In the genomic region with DNA sequence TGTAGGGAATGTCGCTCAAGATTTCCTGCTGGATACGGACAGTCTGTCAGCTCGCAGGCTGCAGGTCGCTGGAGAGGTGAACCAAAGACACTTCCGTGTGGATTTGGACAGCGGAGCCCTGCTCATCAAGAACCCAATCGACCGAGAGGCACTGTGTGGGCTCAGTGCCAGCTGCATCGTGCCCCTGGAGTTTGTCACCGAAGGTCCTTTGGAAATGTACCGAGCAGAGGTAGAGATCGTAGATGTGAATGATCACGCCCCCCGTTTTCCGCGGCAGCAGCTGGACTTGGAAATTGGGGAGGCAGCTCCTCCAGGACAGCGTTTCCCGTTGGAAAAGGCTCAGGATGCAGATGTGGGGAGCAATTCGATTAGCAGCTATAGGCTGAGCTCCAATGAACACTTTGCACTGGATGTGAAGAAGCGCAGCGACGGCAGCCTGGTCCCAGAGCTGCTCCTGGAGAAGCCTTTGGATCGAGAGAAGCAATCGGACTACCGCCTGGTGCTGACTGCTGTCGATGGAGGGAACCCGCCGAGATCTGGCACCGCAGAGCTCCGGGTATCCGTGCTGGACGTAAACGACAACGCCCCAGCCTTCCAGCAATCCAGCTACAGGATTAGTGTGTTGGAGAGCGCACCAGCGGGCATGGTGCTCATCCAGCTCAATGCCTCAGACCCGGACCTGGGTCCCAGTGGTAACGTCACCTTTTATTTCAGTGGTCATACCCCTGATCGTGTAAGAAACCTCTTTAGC, we compare ENCODE assay signal across 11 cellular contexts. TPM values are rescaled to one million over a fixed set of nuclear protein-coding genes. Genes with fewer than 3 reads are reported as not detected.
A peak's percentile ranks its signal among the peaks of the same experiment; 100 is the strongest.
DNase-seq lines count a peak whose midpoint lies in the region; ATAC-seq and TF ChIP-seq lines count a peak whose summit lies in the region.
"Had no signal": no experiment of that assay in that cellular context is flagged by ENCODE, and none has a peak within 500 bp of the region (broad histone marks: within the 10 kb centered on the region; RNA-seq: fewer than 3 reads in every experiment).

No MANE protein-coding gene starts in this region.

- H3K27me3 ChIP-seq in RWPE2 (ENCODE audit: insufficient read depth, poor library complexity, severe bottlenecking) (no peaks in the 10 kb centered on the region), left ventricle myocardium inferior (ENCODE audit: low read depth) (no peaks in the 10 kb centered on the region), psoas muscle (ENCODE audit: insufficient read depth in 3 of 3, low read length in 2 of 3) (peaks cover 0 to 12% (median 3%) of the 10 kb centered on the region in 3 donors)

- H3K27ac ChIP-seq in RWPE2 (ENCODE audit: poor library complexity, severe bottlenecking) (no peak overlapping the region), left ventricle myocardium inferior (replicated peaks) (peak overlapping the region; percentile 31), psoas muscle (no peak overlapping the region)

- no peak overlapping the region for H3K4me3 Mint-ChIP-seq in stimulated activated memory B cell treated with anti-CD40 and anti-IgM and Interleukin-4, amounts not matched to agents 10 μg/mL and 1 μg/mL and 100 μg/mL, for 72 hours
- H3K4me3 Mint-ChIP-seq: activated naive CD4-positive, alpha-beta T cell treated with anti-CD3 and anti-CD28 coated beads, Interleukin-2, amount 10 ng/mL, durations not matched to agents 7 days and 5 days had no signal

- H3K36me3 ChIP-seq in RWPE2 (ENCODE audit: low read depth) (no peaks in the 10 kb centered on the region; the same call in 1 of the 2 replicates), left ventricle myocardium inferior (peaks cover 9% of the 10 kb centered on the region), psoas muscle (ENCODE audit: insufficient read depth in 1 of 2, low read depth in 1 of 2) (peaks cover 0 to 9% of the 10 kb centered on the region in 2 donors)

- peaks cover 88% of the 10 kb centered on the region for H3K27me3 Mint-ChIP-seq in stimulated activated memory B cell treated with anti-CD40 and anti-IgM and Interleukin-4, amounts not matched to agents 10 μg/mL and 1 μg/mL and 100 μg/mL, for 72 hours

- 36 to 50% (median 37%) methylated on average over 39 of the region's 39 CpGs for WGBS in psoas muscle, 3 donors

- H3K4me1 Mint-ChIP-seq in stimulated activated memory B cell treated with anti-CD40 and anti-IgM and Interleukin-4, amounts not matched to agents 10 μg/mL and 1 μg/mL and 100 μg/mL, for 72 hours, result peaks cover 16% of the 10 kb centered on the region
- H3K4me1 Mint-ChIP-seq: activated naive CD4-positive, alpha-beta T cell treated with anti-CD3 and anti-CD28 coated beads, Interleukin-2, amount 10 ng/mL, durations not matched to agents 7 days and 5 days had no signal

- H3K9me3 ChIP-seq in RWPE2 (ENCODE audit: severe bottlenecking) (no peaks in the 10 kb centered on the region), left ventricle myocardium inferior (replicated peaks) (no peaks in the 10 kb centered on the region), psoas muscle (no peaks in the 10 kb centered on the region)

- ATAC-seq in RWPE2 (ENCODE audit: low read depth) (no peak), psoas muscle (peak in 1 of 4 donors; percentile 25)
- ATAC-seq in stimulated activated memory B cell treated with anti-CD40 and anti-IgM and Interleukin-4, amounts not matched to agents 10 μg/mL and 1 μg/mL and 100 μg/mL, for 72 hours, result no peak

- H3K27ac Mint-ChIP-seq in stimulated activated memory B cell treated with anti-CD40 and anti-IgM and Interleukin-4, amounts not matched to agents 10 μg/mL and 1 μg/mL and 100 μg/mL, for 72 hours, result no peak overlapping the region
- H3K27ac Mint-ChIP-seq: activated naive CD4-positive, alpha-beta T cell treated with anti-CD3 and anti-CD28 coated beads, Interleukin-2, amount 10 ng/mL, durations not matched to agents 7 days and 5 days had no signal

- peak; percentile 19 for DNase-seq in DMS79 treated with DMSO at 0.1 percent for 48 hours (lab: John Stamatoyannopoulos, UW)
- DNase-seq in DMS79 (lab: John Stamatoyannopoulos, UW), result no peak
- DNase-seq in RWPE2 (ENCODE audit: low spot score), result no peak
- no peak for DNase-seq in left ventricle myocardium inferior
- DNase-seq in psoas muscle, result peak in 1 of 2 donors; percentile 21
- DNase-seq in epidermal melanocyte (ENCODE audit: insufficient read length, low spot score), result no peak
- no peak for DNase-seq in NCI-H526 treated with DMSO at 0.1 percent for 48 hours (lab: John Stamatoyannopoulos, UW)
- DNase-seq: 8988T; activated naive CD4-positive, alpha-beta T cell treated with anti-CD3 and anti-CD28 coated beads, Interleukin-2, amount 10 ng/mL, durations not matched to agents 7 days and 5 days had no signal

- no peaks in the 10 kb centered on the region for H3K9me3 Mint-ChIP-seq in stimulated activated memory B cell treated with anti-CD40 and anti-IgM and Interleukin-4, amounts not matched to agents 10 μg/mL and 1 μg/mL and 100 μg/mL, for 72 hours
- H3K9me3 Mint-ChIP-seq: activated naive CD4-positive, alpha-beta T cell treated with anti-CD3 and anti-CD28 coated beads, Interleukin-2, amount 10 ng/mL, durations not matched to agents 7 days and 5 days had no signal

- H3K4me1 ChIP-seq in RWPE2 (ENCODE audit: insufficient read depth, poor library complexity, severe bottlenecking) (peaks cover 24% of the 10 kb centered on the region), left ventricle myocardium inferior (peaks cover 81% of the 10 kb centered on the region), psoas muscle (peaks cover 15% of the 10 kb centered on the region)

- H3K4me3 ChIP-seq in RWPE2 (ENCODE audit: severe bottlenecking) (peak overlapping the region; percentile 8), left ventricle myocardium inferior (peak overlapping the region; percentile 60), psoas muscle (peak overlapping the region; percentile 57)

- intact Hi-C loops in left ventricle myocardium inferior (cut with micrococcal nuclease) (no loop called here), psoas muscle (cut with DNase I) (no loop called here)

- TF ChIP-seq CTCF in RWPE2 (IDR thresholded peaks at IDR 0.05; ENCODE audit: poor library complexity, severe bottlenecking) (no peak), left ventricle myocardium inferior (IDR thresholded peaks at IDR 0.05; ENCODE audit: borderline replicate concordance) (no peak), psoas muscle (IDR thresholded peaks at IDR 0.05) (no peak)

- H3K36me3 Mint-ChIP-seq in stimulated activated memory B cell treated with anti-CD40 and anti-IgM and Interleukin-4, amounts not matched to agents 10 μg/mL and 1 μg/mL and 100 μg/mL, for 72 hours, result no peaks in the 10 kb centered on the region
- H3K36me3 Mint-ChIP-seq: activated naive CD4-positive, alpha-beta T cell treated with anti-CD3 and anti-CD28 coated beads, Interleukin-2, amount 10 ng/mL, durations not matched to agents 7 days and 5 days had no signal

RNA-seq across cellular contexts. Expression of gene PCDHGC4, which starts 0.7 kb away (rescaled TPM):
- total RNA-seq in left ventricle myocardium inferior, result 1.8 TPM
- 1 to 10 TPM in 1 of 4 donors, under 1 TPM in 3; 0.36 to 1.2 (median 0.65) TPM for total RNA-seq in psoas muscle
- polyA plus RNA-seq in psoas muscle, result under 1 TPM in 2 of 3 donors, not detected in 1; 0.06 to 0.18 TPM
- total RNA-seq: T-helper 1 cell treated with Interleukin-12 subunit alpha and Interleukin-12 subunit beta and Interleukin-4 antibody, amounts not matched to agents 30 ng/mL and 1 ng/mL, for 36 hours had no signal

RNA-seq across cellular contexts. Expression of gene PCDHGC5, which starts 3.4 kb away (rescaled TPM):
- 2.9 TPM for total RNA-seq in left ventricle myocardium inferior
- total RNA-seq in psoas muscle, result 1 to 10 TPM in 1 of 4 donors, under 1 TPM in 3; 0.49 to 1.2 (median 0.65) TPM
- under 1 TPM in 2 of 3 donors, not detected in 1; 0.08 to 0.95 TPM for polyA plus RNA-seq in psoas muscle
- total RNA-seq: T-helper 1 cell treated with Interleukin-12 subunit alpha and Interleukin-12 subunit beta and Interleukin-4 antibody, amounts not matched to agents 30 ng/mL and 1 ng/mL, for 36 hours had no signal

RNA-seq across cellular contexts. Expression of gene PCDHGC3, which starts 9.7 kb away (rescaled TPM):
- total RNA-seq in left ventricle myocardium inferior (15.6 TPM), psoas muscle (10 to 100 TPM in 3 of 4 donors, 1 to 10 TPM in 1; 7.3 to 25.2 (median 14.2) TPM)
- 10 to 100 TPM in 1 of 3 donors, 1 to 10 TPM in 2; 8.6 to 22.3 (median 9.0) TPM for polyA plus RNA-seq in psoas muscle
- total RNA-seq: T-helper 1 cell treated with Interleukin-12 subunit alpha and Interleukin-12 subunit beta and Interleukin-4 antibody, amounts not matched to agents 30 ng/mL and 1 ng/mL, for 36 hours had no signal

RNA-seq across cellular contexts. Expression of gene PCDHGA12, which starts 55.2 kb away (rescaled TPM):
- total RNA-seq in left ventricle myocardium inferior, result 4.8 TPM
- 1 to 10 TPM; 2.6 to 6.9 (median 3.6) TPM for total RNA-seq in psoas muscle
- under 1 TPM; 0.38 to 0.56 (median 0.39) TPM for polyA plus RNA-seq in psoas muscle

Comparison
In these comparisons a context has a peak if more than half of its experiments do, and no peak if none do; other contexts are left out.
1. H3K4me3 ChIP-seq: peak in every context shown above with its lines; median percentile 60 in left ventricle myocardium inferior; 57 in psoas muscle; 8 in RWPE2.